9 cellular contexts compared by ENCODE assay signal in genomic region chr1:53172751-53173498, GRCh38. TPM values are rescaled to one million over a fixed set of nuclear protein-coding genes. Genes with fewer than 3 reads are reported as not detected.
DNase-seq lines count a peak whose midpoint lies in the region; TF ChIP-seq lines count a peak whose summit lies in the region.
"Had no signal": no experiment of that assay in that cellular context is flagged by ENCODE, and none has a peak within 500 bp of the region (broad histone marks: within the 10 kb centered on the region; RNA-seq: fewer than 3 reads in every experiment).

No MANE protein-coding gene starts in this region.

- H3K36me3 Mint-ChIP-seq in Caco-2 (ENCODE audit: insufficient read depth, unreplicated experiment), result no peaks in the 10 kb centered on the region

- no peaks in the 10 kb centered on the region for H3K36me3 ChIP-seq in skeletal muscle satellite cell (ENCODE audit: insufficient read depth, low read length)
- H3K36me3 ChIP-seq in Caco-2 (ENCODE audit: control insufficient read depth, insufficient read depth, low read length), result no peaks in the 10 kb centered on the region
- H3K36me3 ChIP-seq in thyroid gland, result no peaks in the 10 kb centered on the region
- H3K36me3 ChIP-seq in MG63, result no peaks in the 10 kb centered on the region

- no peak overlapping the region for H3K9ac ChIP-seq in skeletal muscle satellite cell (ENCODE audit: low read depth, low read length)

- H3K4me3 ChIP-seq in coronary artery, result no peak overlapping the region
- H3K4me3 ChIP-seq in skeletal muscle satellite cell (ENCODE audit: low read length), result no peak overlapping the region
- H3K4me3 ChIP-seq in Caco-2 (ENCODE audit: low read depth, low read length), result no peak overlapping the region
- no peak overlapping the region for H3K4me3 ChIP-seq in thyroid gland (replicated peaks in 1 of 3)
- H3K4me3 ChIP-seq in MG63, result no peak overlapping the region

- TF ChIP-seq POLR2A in thyroid gland (IDR thresholded peaks at IDR 0.05), result no peak

- H3K27me3 ChIP-seq in skeletal muscle satellite cell (ENCODE audit: control insufficient read depth, insufficient read depth, low read length), result peaks cover 21% of the 10 kb centered on the region
- H3K27me3 ChIP-seq in Caco-2 (replicated peaks; ENCODE audit: control insufficient read depth, insufficient read depth, low read length), result no peaks in the 10 kb centered on the region
- no peaks in the 10 kb centered on the region for H3K27me3 ChIP-seq in thyroid gland
- H3K27me3 ChIP-seq in MG63, result no peaks in the 10 kb centered on the region

- H3K4me1 Mint-ChIP-seq in Caco-2 (ENCODE audit: low read depth, unreplicated experiment), result peaks cover 18% of the 10 kb centered on the region

- no peaks in the 10 kb centered on the region for H3K9me3 ChIP-seq in skeletal muscle satellite cell (replicated peaks; ENCODE audit: low read length)
- H3K9me3 ChIP-seq in Caco-2, result no peaks in the 10 kb centered on the region
- H3K9me3 ChIP-seq in thyroid gland, result no peaks in the 10 kb centered on the region
- no peaks in the 10 kb centered on the region for H3K9me3 ChIP-seq in MG63

- POLR2A ChIA-PET in Caco-2 (lab: Charles Lee), result no interaction called here

- H3K9me3 Mint-ChIP-seq in Caco-2 (ENCODE audit: unreplicated experiment), result no peaks in the 10 kb centered on the region

- intact Hi-C loops in Caco-2 (cut with micrococcal nuclease; ENCODE audit: unreplicated experiment) (no loop called here), thyroid gland (cut with DNase I) (no loop called here)

- peak; percentile 2 for DNase-seq in SIG-M5 treated with dmso at 0.1 percent for 504 hours (lab: John Stamatoyannopoulos, UW; ENCODE audit: unreplicated experiment)
- DNase-seq in SIG-M5 (lab: John Stamatoyannopoulos, UW), result no peak
- peak; percentile 86 for DNase-seq in NCI-H2171 (lab: John Stamatoyannopoulos, UW)
- DNase-seq in coronary artery (ENCODE audit: low spot score), result peak; percentile 45
- DNase-seq in Caco-2, result no peak
- no peak for DNase-seq in thyroid gland
- DNase-seq in MG63, result no peak

- H3K27ac ChIP-seq in coronary artery, result peak overlapping the region in 1 of 2 donors; percentile 5
- H3K27ac ChIP-seq in thyroid gland, result no peak overlapping the region

- H3K4me2 ChIP-seq in skeletal muscle satellite cell (ENCODE audit: low read length), result peak overlapping the region; percentile 36

- H3K4me1 ChIP-seq in skeletal muscle satellite cell (ENCODE audit: control insufficient read depth, insufficient read depth, low read length) (peaks cover 7% of the 10 kb centered on the region), Caco-2 (no peaks in the 10 kb centered on the region), thyroid gland (peaks cover 0 to 8% of the 10 kb centered on the region in 2 donors)

- CTCF ChIA-PET in Caco-2 (lab: Charles Lee), result interaction anchor here (1.2 kb wide), 1 partner anchor 129 kb away, joined by 3 read pairs; no protein-coding TSS in a partner anchor

- 27 to 35% methylated on average over 7 of the region's 7 CpGs for WGBS in thyroid gland, 2 donors

- no peak overlapping the region for H3K4me3 Mint-ChIP-seq in Caco-2 (ENCODE audit: unreplicated experiment)

- H3K27ac Mint-ChIP-seq in Caco-2 (ENCODE audit: unreplicated experiment), result no peak overlapping the region

- TF ChIP-seq CTCF in coronary artery (IDR thresholded peaks at IDR 0.05) (no peak), Caco-2 (IDR thresholded peaks at IDR 0.05; ENCODE audit: insufficient read depth in 1 of 2, low read depth in 1 of 2, low read length in 1 of 2, severe bottlenecking in 1 of 2, unreplicated experiment in 1 of 2) (peak in 1 of 2 experiments; percentile 8), thyroid gland (IDR thresholded peaks at IDR 0.05) (no peak)

- BruUV-seq in Caco-2 (replicated peaks; lab: Mats Ljungman, UMichigan), result no TSS peak

- no peaks in the 10 kb centered on the region for H3K27me3 Mint-ChIP-seq in Caco-2 (ENCODE audit: insufficient read depth, unreplicated experiment)

RNA-seq across cellular contexts. Expression of gene CPT2, which starts 23.7 kb away (rescaled TPM):
- 16.2 and 16.5 TPM in 2 replicates for total RNA-seq in skeletal muscle satellite cell (2012; rRNA removed)
- total RNA-seq in Caco-2 (2022) (12.5 and 14.4 TPM in 2 replicates), thyroid gland (10 to 100 TPM; 23.4 to 33.9 (median 27.5) TPM)
- total RNA-seq in MG63 (2014; rRNA removed; shearing (Covaris generic); ENCODE audit: low replicate concordance), result 7.5 and 14.4 TPM in 2 replicates

RNA-seq across cellular contexts. Expression of gene SLC1A7, which starts 30.5 kb away (rescaled TPM):
- total RNA-seq in skeletal muscle satellite cell (2012; rRNA removed), result 0.25 TPM in 1 of 2 replicates, not detected in the other
- total RNA-seq in Caco-2 (2022) (not detected in 2 replicates), thyroid gland (under 1 TPM in 3 of 4 donors, not detected in 1; 0.13 to 0.33 (median 0.20) TPM)
- not detected in 2 replicates for total RNA-seq in MG63 (2014; rRNA removed; shearing (Covaris generic); ENCODE audit: low replicate concordance)
- total RNA-seq: kidney epithelial cell had no signal

RNA-seq across cellular contexts. Expression of gene CZIB, which starts 47.5 kb away (rescaled TPM):
- total RNA-seq in skeletal muscle satellite cell (2012; rRNA removed), result 34.5 and 38.3 TPM in 2 replicates
- 36.0 and 42.6 TPM in 2 replicates for total RNA-seq in Caco-2 (2022)
- total RNA-seq in thyroid gland, result 10 to 100 TPM; 37.6 to 67.9 (median 56.7) TPM
- 59.2 and 90.4 TPM in 2 replicates for total RNA-seq in MG63 (2014; rRNA removed; shearing (Covaris generic); ENCODE audit: low replicate concordance)

Comparison
In these comparisons a context has a peak if more than half of its experiments do, and no peak if none do; other contexts are left out.
1. DNase-seq: peak in SIG-M5 treated with dmso at 0.1 percent for 504 hours (single experiment), NCI-H2171 (single experiment) and coronary artery (single experiment); none in SIG-M5 (single experiment), Caco-2 (0 of 2), thyroid gland (0 of 2) and MG63 (single experiment).